ENCODE assay signal across 8 cellular contexts in the genomic region with DNA sequence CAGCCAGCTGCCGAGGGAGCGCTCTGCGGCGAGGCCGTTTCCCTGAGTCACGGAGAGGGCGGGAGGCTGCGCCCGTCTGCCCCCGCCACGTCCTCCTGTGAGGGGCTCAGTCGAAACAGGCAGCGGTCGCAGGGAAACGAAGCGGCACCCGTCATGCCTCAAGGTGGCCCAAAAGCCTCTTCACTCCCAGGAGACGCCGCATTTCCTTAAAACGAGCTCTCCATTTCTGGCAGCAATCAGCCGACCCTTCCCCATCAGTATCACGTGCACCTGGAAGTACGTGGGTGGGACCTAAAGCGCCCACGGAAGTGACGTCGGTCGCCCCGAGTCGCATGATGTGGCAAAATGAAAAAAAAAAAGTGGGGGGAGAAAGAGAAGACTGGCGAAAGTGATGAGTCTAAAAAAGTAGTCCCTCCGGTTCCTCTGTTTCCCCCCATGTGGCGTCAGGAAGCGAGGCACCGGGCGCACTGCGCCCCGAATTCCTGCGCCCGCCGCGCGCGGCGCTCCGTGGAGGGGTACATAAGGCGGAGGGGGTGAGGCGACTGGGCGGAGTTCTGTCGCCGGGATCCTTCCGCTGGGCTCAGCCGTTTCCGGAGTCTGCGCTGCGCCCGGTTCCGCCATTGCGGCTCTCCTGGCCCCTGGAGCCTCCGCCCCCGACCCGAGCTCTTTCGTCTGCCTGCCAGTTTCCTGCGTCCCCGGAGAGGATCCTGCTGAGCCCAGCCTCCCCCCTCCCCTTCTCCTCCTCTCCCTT. TPM values are rescaled to one million over a fixed set of nuclear protein-coding genes. Genes with fewer than 3 reads are reported as not detected.
DNase-seq lines count a peak whose midpoint lies in the region; ATAC-seq and TF ChIP-seq lines count a peak whose summit lies in the region.

CLTC (plus strand) TSS at position 583 of the 751 bp plus-strand sequence. CDS start 237 bp downstream, outside the sequence.

- H3K36me3 ChIP-seq in RWPE2 (ENCODE audit: low read depth) = peaks cover 29% of the 10 kb centered on the region

- H3K27me3 ChIP-seq in RWPE2 (ENCODE audit: insufficient read depth, poor library complexity, severe bottlenecking) = no peaks in the 10 kb centered on the region

- no peak for TF ChIP-seq CTCF in LNCaP clone FGC (IDR thresholded peaks at IDR 0.05; ENCODE audit: control insufficient read depth, extremely low read depth, insufficient read depth)
- TF ChIP-seq CTCF in RWPE2 (IDR thresholded peaks at IDR 0.05; ENCODE audit: poor library complexity, severe bottlenecking) = no peak
- no peak for TF ChIP-seq CTCF in fibroblast of mammary gland (conservative IDR thresholded peaks at IDR 0.05; ENCODE audit: control insufficient read depth, insufficient read depth, low read depth, low read length)

- H3K4me3 ChIP-seq in LNCaP clone FGC (ENCODE audit: low read depth, low read length) = peak within 1 kb of the TSS; percentile 87
- H3K4me3 ChIP-seq in RWPE2 (ENCODE audit: severe bottlenecking) = peak within 1 kb of the TSS; percentile 97
- H3K4me3 ChIP-seq in fibroblast of mammary gland (ENCODE audit: control insufficient read depth, low read depth, low read length) = peak within 1 kb of the TSS; percentile 93

- POLR2A ChIA-PET in naive thymus-derived CD8-positive, alpha-beta T cell (lab: Charles Lee) = interaction anchor here (0.6 to 3.5 kb wide), 21 partner anchors 12 to 1770 kb away, joined by 3 to 29 read pairs (median 4); partner anchors contain the start of genes DHX40, HEATR6, PRR11 and PTRH2

- H3K4me1 Mint-ChIP-seq in activated T-helper 2 cell treated with anti-CD3 and anti-CD28 coated beads, Interferon-gamma antibody, Interleukin-2, Interleukin-4, amounts not matched to agents 10 μg/mL and 5 μg/mL and 100 μg/mL, durations not matched to agents 14 hours and 24 hours and 36 hours (ENCODE audit: low read depth) = peaks cover 43% of the 10 kb centered on the region
- peaks cover 17 to 60% (median 41%) of the 10 kb centered on the region in 4 donors for H3K4me1 Mint-ChIP-seq in naive thymus-derived CD8-positive, alpha-beta T cell

- H3K9me3 ChIP-seq in RWPE2 (ENCODE audit: severe bottlenecking) = no peaks in the 10 kb centered on the region

- intact Hi-C loops in activated T-helper 2 cell treated with anti-CD3 and anti-CD28 coated beads, Interferon-gamma antibody, Interleukin-2, Interleukin-4, amounts not matched to agents 10 μg/mL and 5 μg/mL and 100 μg/mL, durations not matched to agents 14 hours and 24 hours and 36 hours (cut with micrococcal nuclease) = loop anchor here (1.0 to 5.0 kb wide), 8 partner anchors 15 to 273 kb away; partner anchors contain the start of genes DHX40, PTRH2, RPS6KB1 and TUBD1

- peaks cover 39% of the 10 kb centered on the region for H3K4me1 ChIP-seq in RWPE2 (ENCODE audit: insufficient read depth, poor library complexity, severe bottlenecking)

- ATAC-seq in RWPE2 (ENCODE audit: low read depth) = peak; percentile 91
- peak; percentile 86 for ATAC-seq in naive thymus-derived CD8-positive, alpha-beta T cell

- peak; percentile 94 for DNase-seq in Daoy (ENCODE audit: low read depth)
- peak; percentile 92 for DNase-seq in GOT3 (lab: John Stamatoyannopoulos, UW)
- peak; percentile 96 for DNase-seq in LNCaP clone FGC (ENCODE audit: low read depth)
- peak; percentile 94 for DNase-seq in RWPE2 (ENCODE audit: low spot score)
- peak; percentile 92 for DNase-seq in activated T-helper 2 cell treated with anti-CD3 and anti-CD28 coated beads, Interferon-gamma antibody, Interleukin-2, Interleukin-4, amounts not matched to agents 10 μg/mL and 5 μg/mL and 100 μg/mL, durations not matched to agents 14 hours and 24 hours and 36 hours (ENCODE audit: low spot score)
- peak; percentile 98 for DNase-seq in fibroblast of mammary gland (ENCODE audit: low read depth)
- DNase-seq in naive thymus-derived CD8-positive, alpha-beta T cell = peak; percentile 85 to 99 (median 89)
- peak; percentile 86 to 99 (median 96) for DNase-seq in stimulated activated naive CD4-positive, alpha-beta T cell (lab: John Stamatoyannopoulos, UW)

- H3K27ac Mint-ChIP-seq in activated T-helper 2 cell treated with anti-CD3 and anti-CD28 coated beads, Interferon-gamma antibody, Interleukin-2, Interleukin-4, amounts not matched to agents 10 μg/mL and 5 μg/mL and 100 μg/mL, durations not matched to agents 14 hours and 24 hours and 36 hours = peak within 1 kb of the TSS; percentile 95
- H3K27ac Mint-ChIP-seq in naive thymus-derived CD8-positive, alpha-beta T cell = peak within 1 kb of the TSS; percentile 96 to 99 (median 99)

- H3K36me3 Mint-ChIP-seq in activated T-helper 2 cell treated with anti-CD3 and anti-CD28 coated beads, Interferon-gamma antibody, Interleukin-2, Interleukin-4, amounts not matched to agents 10 μg/mL and 5 μg/mL and 100 μg/mL, durations not matched to agents 14 hours and 24 hours and 36 hours (ENCODE audit: low read depth) = peaks cover 26% of the 10 kb centered on the region
- peaks cover 0 to 2% (median 0%) of the 10 kb centered on the region in 3 donors for H3K36me3 Mint-ChIP-seq in naive thymus-derived CD8-positive, alpha-beta T cell

- H3K9me3 Mint-ChIP-seq in activated T-helper 2 cell treated with anti-CD3 and anti-CD28 coated beads, Interferon-gamma antibody, Interleukin-2, Interleukin-4, amounts not matched to agents 10 μg/mL and 5 μg/mL and 100 μg/mL, durations not matched to agents 14 hours and 24 hours and 36 hours = no peaks in the 10 kb centered on the region
- H3K9me3 Mint-ChIP-seq in naive thymus-derived CD8-positive, alpha-beta T cell = peaks cover 0 to 2% (median 0%) of the 10 kb centered on the region in 9 donors

- no peaks in the 10 kb centered on the region for H3K27me3 Mint-ChIP-seq in activated T-helper 2 cell treated with anti-CD3 and anti-CD28 coated beads, Interferon-gamma antibody, Interleukin-2, Interleukin-4, amounts not matched to agents 10 μg/mL and 5 μg/mL and 100 μg/mL, durations not matched to agents 14 hours and 24 hours and 36 hours (ENCODE audit: low read depth)
- peaks cover 0 to 3% (median 0%) of the 10 kb centered on the region in 5 donors for H3K27me3 Mint-ChIP-seq in naive thymus-derived CD8-positive, alpha-beta T cell

- peak within 1 kb of the TSS; percentile 91 for H3K4me3 Mint-ChIP-seq in activated T-helper 2 cell treated with anti-CD3 and anti-CD28 coated beads, Interferon-gamma antibody, Interleukin-2, Interleukin-4, amounts not matched to agents 10 μg/mL and 5 μg/mL and 100 μg/mL, durations not matched to agents 14 hours and 24 hours and 36 hours (ENCODE audit: low read depth)
- peak within 1 kb of the TSS; percentile 88 to 100 (median 98) for H3K4me3 Mint-ChIP-seq in naive thymus-derived CD8-positive, alpha-beta T cell

- H3K27ac ChIP-seq in RWPE2 (ENCODE audit: poor library complexity, severe bottlenecking) = peak within 1 kb of the TSS; percentile 88

RNA-seq across cellular contexts. Expression of gene CLTC, which starts in this region (rescaled TPM):
- total RNA-seq in Daoy (2014; rRNA removed; shearing (Covaris generic)) = 226 and 228 TPM in 2 replicates
- total RNA-seq in activated T-helper 2 cell treated with anti-CD3 and anti-CD28 coated beads, Interferon-gamma antibody, Interleukin-2, Interleukin-4, amounts not matched to agents 10 μg/mL and 5 μg/mL and 100 μg/mL, durations not matched to agents 14 hours and 24 hours and 36 hours = 188 and 193 TPM in 2 replicates
- total RNA-seq in naive thymus-derived CD8-positive, alpha-beta T cell = 10 to 100 TPM; 89.6 to 94.9 TPM
- polyA plus RNA-seq in naive thymus-derived CD8-positive, alpha-beta T cell = 10 to 100 TPM; 19.5 to 31.2 (median 23.7) TPM

Comparison
In these comparisons a context has a peak if more than half of its experiments do, and no peak if none do; other contexts are left out.
1. Peak in every context shown above with its lines: DNase-seq, ATAC-seq, H3K4me3 ChIP-seq and H3K27ac ChIP-seq.